ENCODE assay signal across 28 cellular contexts in the genomic region with DNA sequence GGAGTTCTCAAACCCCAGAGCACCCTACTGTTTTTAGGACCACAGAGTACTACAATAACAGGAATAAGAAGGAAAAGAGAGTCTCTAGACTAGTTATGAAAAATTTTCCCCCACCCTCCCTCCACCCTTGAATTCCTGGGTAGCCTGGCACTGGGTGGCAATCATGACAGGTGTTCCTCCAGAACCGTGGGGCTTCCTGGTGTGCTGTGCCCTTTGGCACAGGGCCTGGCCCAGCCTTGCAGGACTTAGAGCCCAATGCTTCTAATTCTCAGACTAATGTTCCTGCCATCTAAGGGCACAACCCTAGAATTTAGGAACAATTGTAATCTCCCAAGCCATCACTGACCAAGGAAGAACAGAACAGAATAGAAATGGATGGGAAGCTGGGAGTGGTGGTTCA. TPM values are rescaled to one million over a fixed set of nuclear protein-coding genes. Genes with fewer than 3 reads are reported as not detected.
"Had no signal": no experiment of that assay in that cellular context is flagged by ENCODE, and none has a peak within 500 bp of the region (broad histone marks: within the 10 kb centered on the region; RNA-seq: fewer than 3 reads in every experiment).

No MANE protein-coding gene starts in this region.

- H3K36me3 ChIP-seq: colonic mucosa, gastrocnemius medialis, ovary, right lobe of liver, upper lobe of left lung, vagina had no signal

- H3K27me3 ChIP-seq: colonic mucosa, gastrocnemius medialis, ovary, right lobe of liver, upper lobe of left lung, vagina had no signal

- H3K27ac Mint-ChIP-seq: activated B cell treated with CpG ODN at 0.5 μM for 24 hours; activated CD4-positive, alpha-beta T cell treated with anti-CD3 and anti-CD28 coated beads for 36 hours; activated T-helper 17 cell treated with anti-CD3 and anti-CD28 coated beads, Interleukin-2, amount 50 U/mL, for 72 hours; progenitor cell of endocrine pancreas; stimulated activated effector memory CD8-positive, alpha-beta T cell treated with anti-CD3 and anti-CD28 coated beads, Interleukin-12 subunit alpha, Interleukin-12 subunit beta, amount 100 ng/mL, for 72 hours; stimulated activated naive CD8-positive, alpha-beta T cell treated with anti-CD3 and anti-CD28 coated beads, Interleukin-15, Interleukin-2, amounts not matched to agents 100 ng/mL and 50 ng/mL, for 24 hours; T-cell; T-helper 2 cell treated with Interferon-gamma antibody and Interleukin-4, amounts not matched to agents 5 μg/mL and 100 μg/mL, for 36 hours had no signal

- DNase-seq: activated B cell treated with CpG ODN at 0.5 μM for 24 hours; activated CD4-positive, alpha-beta T cell treated with anti-CD3 and anti-CD28 coated beads for 36 hours; activated gamma-delta T cell treated with Interleukin-2 at 50 U/mL for 16 hours; activated naive CD4-positive, alpha-beta T cell treated with anti-CD3 and anti-CD28 coated beads, Interleukin-2, amount 50 U/mL, for 16 hours; activated T-cell treated with anti-CD3 and anti-CD28 coated beads, Interleukin-2, amount 50 U/mL, for 4 hours; anterior cingulate cortex; cerebellar nuclear complex; colonic mucosa; effector memory CD4-positive, alpha-beta T cell; erythroblast; gastrocnemius medialis; glutamatergic neuron; kidney; ovary; stimulated activated CD4-positive, alpha-beta T cell treated with anti-CD3 and anti-CD28 coated beads, Interleukin-4, amount 100 ng/mL, for 24 hours; T-cell; upper lobe of left lung had no signal

- H3K4me3 Mint-ChIP-seq: activated B cell treated with CpG ODN at 0.5 μM for 24 hours; activated CD4-positive, alpha-beta T cell treated with anti-CD3 and anti-CD28 coated beads for 36 hours; activated T-cell treated with anti-CD3 and anti-CD28 coated beads, Interleukin-2, amount 50 U/mL, for 4 hours; activated T-helper 17 cell treated with anti-CD3 and anti-CD28 coated beads, Interleukin-2, amount 50 U/mL, for 72 hours; stimulated activated effector memory CD8-positive, alpha-beta T cell treated with anti-CD3 and anti-CD28 coated beads, Interleukin-12 subunit alpha, Interleukin-12 subunit beta, amount 100 ng/mL, for 72 hours; stimulated activated naive CD8-positive, alpha-beta T cell treated with anti-CD3 and anti-CD28 coated beads, Interleukin-15, Interleukin-2, amounts not matched to agents 100 ng/mL and 50 ng/mL, for 24 hours; T-cell; T-helper 2 cell treated with Interferon-gamma antibody and Interleukin-4, amounts not matched to agents 5 μg/mL and 100 μg/mL, for 36 hours had no signal

- H3K36me3 Mint-ChIP-seq: T-cell had no signal

- H3K27ac ChIP-seq: colonic mucosa, gastrocnemius medialis, ovary, right lobe of liver, skin epidermis, upper lobe of left lung, vagina had no signal

- H3K9me3 ChIP-seq: colonic mucosa, gastrocnemius medialis, ovary, right lobe of liver, upper lobe of left lung, vagina had no signal

- ATAC-seq: activated CD4-positive, alpha-beta T cell treated with anti-CD3 and anti-CD28 coated beads for 36 hours; activated T-cell treated with anti-CD3 and anti-CD28 coated beads, Interleukin-2, amount 50 U/mL, for 4 hours; activated T-helper 17 cell treated with anti-CD3 and anti-CD28 coated beads, Interleukin-2, amount 50 U/mL, for 72 hours; gastrocnemius medialis; right lobe of liver; stimulated activated effector memory CD8-positive, alpha-beta T cell treated with anti-CD3 and anti-CD28 coated beads, Interleukin-12 subunit alpha, Interleukin-12 subunit beta, amount 100 ng/mL, for 72 hours; T-cell had no signal

- H3K4me3 ChIP-seq: colonic mucosa, gastrocnemius medialis, ovary, right lobe of liver, skin epidermis, upper lobe of left lung, vagina had no signal

- H3K9me3 Mint-ChIP-seq: activated B cell treated with CpG ODN at 0.5 μM for 24 hours; activated T-cell treated with anti-CD3 and anti-CD28 coated beads, Interleukin-2, amount 50 U/mL, for 4 hours; activated T-helper 17 cell treated with anti-CD3 and anti-CD28 coated beads, Interleukin-2, amount 50 U/mL, for 72 hours; stimulated activated effector memory CD8-positive, alpha-beta T cell treated with anti-CD3 and anti-CD28 coated beads, Interleukin-12 subunit alpha, Interleukin-12 subunit beta, amount 100 ng/mL, for 72 hours; stimulated activated naive CD8-positive, alpha-beta T cell treated with anti-CD3 and anti-CD28 coated beads, Interleukin-15, Interleukin-2, amounts not matched to agents 100 ng/mL and 50 ng/mL, for 24 hours; T-cell; T-helper 2 cell treated with Interferon-gamma antibody and Interleukin-4, amounts not matched to agents 5 μg/mL and 100 μg/mL, for 36 hours had no signal

RNA-seq across cellular contexts. Expression of a gene that starts 1.5 kb away (rescaled TPM):
- total RNA-seq: activated B cell treated with CpG ODN at 0.5 μM for 24 hours; activated T-helper 17 cell treated with anti-CD3 and anti-CD28 coated beads, Interleukin-2, amount 50 U/mL, for 72 hours; dermis microvascular lymphatic vessel endothelial cell; gastrocnemius medialis; progenitor cell of endocrine pancreas; subcutaneous adipose tissue had no signal
- polyA plus RNA-seq: neural cell had no signal

RNA-seq across cellular contexts. Expression of a gene that starts 10.7 kb away (rescaled TPM):
- total RNA-seq: activated CD4-positive, alpha-beta T cell treated with anti-CD3 and anti-CD28 coated beads for 36 hours; dermis microvascular lymphatic vessel endothelial cell; subcutaneous adipose tissue had no signal
